1 cellular context compared by ENCODE assay signal in the genomic region with DNA sequence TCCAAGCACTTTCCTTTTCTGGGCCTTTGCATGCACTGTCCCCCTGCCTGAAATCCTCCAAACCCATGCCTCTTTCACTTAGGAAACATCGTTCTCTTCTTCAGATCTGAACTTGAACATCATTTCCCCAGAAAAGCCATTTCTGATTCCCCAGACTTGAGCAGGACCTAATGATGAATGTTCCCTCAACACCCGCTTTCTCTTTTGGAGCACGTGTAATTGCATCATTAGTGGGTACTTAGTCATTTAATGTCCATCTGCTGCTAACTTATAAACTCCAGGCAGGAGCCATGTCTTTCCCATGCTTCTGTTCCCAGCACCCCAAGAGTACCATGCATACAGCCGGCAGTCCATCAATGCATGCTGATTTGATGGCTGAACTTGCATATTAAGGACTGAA.
TF ChIP-seq lines count a peak whose summit lies in the region.

No MANE protein-coding gene starts in this region.

TF ChIP-seq in HepG2, 621 proteins besides CTCF, POLR2A, EP300 and RAD21 (continued from another document):
- TF ChIP-seq, protein P1, sequence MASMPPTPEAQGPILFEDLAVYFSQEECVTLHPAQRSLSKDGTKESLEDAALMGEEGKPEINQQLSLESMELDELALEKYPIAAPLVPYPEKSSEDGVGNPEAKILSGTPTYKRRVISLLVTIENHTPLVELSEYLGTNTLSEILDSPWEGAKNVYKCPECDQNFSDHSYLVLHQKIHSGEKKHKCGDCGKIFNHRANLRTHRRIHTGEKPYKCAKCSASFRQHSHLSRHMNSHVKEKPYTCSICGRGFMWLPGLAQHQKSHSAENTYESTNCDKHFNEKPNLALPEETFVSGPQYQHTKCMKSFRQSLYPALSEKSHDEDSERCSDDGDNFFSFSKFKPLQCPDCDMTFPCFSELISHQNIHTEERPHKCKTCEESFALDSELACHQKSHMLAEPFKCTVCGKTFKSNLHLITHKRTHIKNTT (CRISPR knock-in tag; IDR thresholded peaks at IDR 0.05) = no peak
- TF ChIP-seq GPN1 (CRISPR knock-in tag; IDR thresholded peaks at IDR 0.05; ENCODE audit: borderline replicate concordance) = no peak
TF ChIP-seq in HepG2: peak in this region for 1.
